ENCODE assay signal across 8 cellular contexts in genomic region chr17:73643012-73643845, GRCh38.
A peak's percentile ranks its signal among the peaks of the same experiment; 100 is the strongest.
DNase-seq lines count a peak whose midpoint lies in the region; ATAC-seq and TF ChIP-seq lines count a peak whose summit lies in the region.

No MANE protein-coding gene starts in this region.

- H3K4me3 ChIP-seq in NT2/D1 (ENCODE audit: insufficient read length, low read depth) (peak overlapping the region; percentile 82), brain microvascular endothelial cell (ENCODE audit: low read depth, low read length) (peak overlapping the region; percentile 27)

- H3K9ac ChIP-seq in NT2/D1 (ENCODE audit: insufficient read length, low read depth): peak overlapping the region; percentile 94

- H3K9me3 ChIP-seq in NT2/D1 (ENCODE audit: insufficient read depth, low read length): no peaks in the 10 kb centered on the region

- ATAC-seq in GM18502 (IDR thresholded peaks at IDR 0.05; ENCODE audit: poor library complexity, unreplicated experiment) (no peak), GM21423 (IDR thresholded peaks at IDR 0.05; ENCODE audit: unreplicated experiment) (no peak)

- H3K4me1 ChIP-seq in NT2/D1 (ENCODE audit: insufficient read depth, insufficient read length): peaks cover 23% of the 10 kb centered on the region

- TF ChIP-seq CTCF in GM20000 (IDR thresholded peaks at IDR 0.05; ENCODE audit: extremely low read depth, missing control alignments) (no peak), brain microvascular endothelial cell (IDR thresholded peaks at IDR 0.05; ENCODE audit: low read depth, low read length, missing control alignments) (no peak)

- H3K27me3 ChIP-seq in NT2/D1 (ENCODE audit: insufficient read depth, insufficient read length) (peaks cover 13% of the 10 kb centered on the region), brain microvascular endothelial cell (replicated peaks) (peaks cover 37% of the 10 kb centered on the region)

- peaks cover 3% of the 10 kb centered on the region for H3K36me3 ChIP-seq in NT2/D1 (ENCODE audit: insufficient read depth, insufficient read length, low read length)
- H3K36me3 ChIP-seq in brain microvascular endothelial cell (replicated peaks): no peaks in the 10 kb centered on the region

- H3K27ac ChIP-seq in brain microvascular endothelial cell: no peak overlapping the region

- in situ Hi-C loops in brain microvascular endothelial cell (cut with HindIII; ENCODE audit: low pct_ligation_motif_present, low sequenced_read_pairs): no loop called here

- DNase-seq in GM20000 (ENCODE audit: low spot score): peak; percentile 49
- DNase-seq in NT2/D1 (ENCODE audit: low read depth, low spot score): no peak
- DNase-seq in brain microvascular endothelial cell: no peak
- peak; percentile 14 for DNase-seq in kidney tubule cell (ENCODE audit: low spot score)
- DNase-seq in stimulated activated CD4-positive, alpha-beta T cell treated with anti-CD3 and anti-CD28 coated beads, Interleukin-4, amount 100 ng/mL, for 24 hours: peak; percentile 22
- DNase-seq in inferior parietal cortex (ENCODE audit: extremely low spot score): no peak

Comparison
In these comparisons a context has a peak if more than half of its experiments do, and no peak if none do; other contexts are left out.
1. DNase-seq: peak in GM20000 (single experiment), kidney tubule cell (single experiment) and stimulated activated CD4-positive, alpha-beta T cell treated with anti-CD3 and anti-CD28 coated beads, Interleukin-4, amount 100 ng/mL, for 24 hours (single experiment); none in NT2/D1 (single experiment), brain microvascular endothelial cell (single experiment) and inferior parietal cortex (single experiment).